Comparison of ENCODE assay signal across 17 cellular contexts in the genomic region with DNA sequence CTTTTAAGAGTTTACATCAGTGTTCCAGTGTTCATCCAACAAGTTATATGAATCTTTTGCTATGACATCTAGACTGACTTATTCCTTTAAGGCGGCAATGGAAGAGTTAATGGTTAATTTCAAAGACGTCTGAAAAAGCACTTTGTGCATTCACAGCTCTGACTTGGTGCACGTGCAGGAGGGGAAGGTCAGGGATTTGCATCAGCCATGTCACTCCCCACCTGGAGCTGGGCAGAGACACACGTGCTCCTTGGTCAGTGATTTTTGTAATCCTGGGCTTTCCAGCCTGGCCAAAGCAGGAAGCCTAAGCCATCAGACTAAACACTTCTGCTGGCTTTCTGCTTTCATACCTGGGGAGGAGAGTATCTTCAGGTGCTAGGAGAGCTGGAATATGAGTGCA.
DNase-seq lines count a peak whose midpoint lies in the region; ATAC-seq, FAIRE-seq and TF ChIP-seq lines count a peak whose summit lies in the region.
"Had no signal": no experiment of that assay in that cellular context is flagged by ENCODE, and none has a peak within 500 bp of the region (broad histone marks: within the 10 kb centered on the region; RNA-seq: fewer than 3 reads in every experiment).

No MANE protein-coding gene starts in this region.

- H2BK120ac ChIP-seq in IMR-90 (ENCODE audit: low read depth, low read length) (no peak overlapping the region), mesenchymal stem cell (ENCODE audit: low read depth, low read length) (no peak overlapping the region)

- H4K8ac ChIP-seq in IMR-90 (ENCODE audit: low read depth in 2 of 2, low read length in 2 of 2) (no peak overlapping the region), mesenchymal stem cell (ENCODE audit: low read length) (no peak overlapping the region)

- no peaks in the 10 kb centered on the region for H3K27me3 Mint-ChIP-seq in activated CD8-positive, alpha-beta T cell treated with anti-CD3 and anti-CD28 coated beads, Interleukin-2, amount 10 ng/mL, durations not matched to agents 7 days and 5 days (ENCODE audit: low read depth)
- H3K27me3 Mint-ChIP-seq: CD4-positive, alpha-beta memory T cell had no signal

- peaks cover 6% of the 10 kb centered on the region; the same call in 1 of the 2 replicates for H4K20me1 ChIP-seq in IMR-90 (ENCODE audit: insufficient read depth, low read length)
- no peaks in the 10 kb centered on the region for H4K20me1 ChIP-seq in OCI-LY1 (ENCODE audit: insufficient read depth, low read length)

- H3K9ac ChIP-seq in IMR-90 (ENCODE audit: low read depth, low read length) (no peak overlapping the region), OCI-LY1 (ENCODE audit: low read length) (no peak overlapping the region), mesenchymal stem cell (ENCODE audit: low read length) (no peak overlapping the region)

- in situ Hi-C loops in IMR-90 (cut with MboI; ENCODE audit: low sequenced_read_pairs), result no loop called here

- no peak overlapping the region for H2BK20ac ChIP-seq in IMR-90 (ENCODE audit: low read depth, low read length)

- H3K56ac ChIP-seq in IMR-90 (ENCODE audit: extremely low read depth, insufficient read depth, low read length), result no peak overlapping the region

- H3K27ac ChIP-seq in IMR-90 (ENCODE audit: insufficient read depth, low read length) (no peak overlapping the region), OCI-LY1 (ENCODE audit: low read depth, low read length, poor library complexity, severe bottlenecking) (peak overlapping the region; percentile 50), mesenchymal stem cell (ENCODE audit: low read length, poor library complexity, severe bottlenecking) (no peak overlapping the region)
- H3K27ac ChIP-seq: A549, C4-2B, HL-60 had no signal

- no peaks in the 10 kb centered on the region for H3K9me3 Mint-ChIP-seq in activated CD8-positive, alpha-beta T cell treated with anti-CD3 and anti-CD28 coated beads, Interleukin-2, amount 10 ng/mL, durations not matched to agents 7 days and 5 days (ENCODE audit: insufficient read depth)

- TF ChIP-seq CTCF in IMR-90 (conservative IDR thresholded peaks at IDR 0.05; ENCODE audit: low read depth, low read length), result no peak
- TF ChIP-seq CTCF in OCI-LY1 (IDR thresholded peaks at IDR 0.05; ENCODE audit: low read length), result no peak
- no peak for TF ChIP-seq CTCF in bronchial epithelial cell (IDR thresholded peaks at IDR 0.05; ENCODE audit: insufficient read depth, low read length, severe bottlenecking)

- H3K14ac ChIP-seq in IMR-90 (replicated peaks; ENCODE audit: low read depth, low read length), result no peak overlapping the region
- no peak overlapping the region for H3K14ac ChIP-seq in mesenchymal stem cell (ENCODE audit: low read length in 2 of 2)

- peaks cover 21% of the 10 kb centered on the region for H3K4me1 Mint-ChIP-seq in activated CD8-positive, alpha-beta T cell treated with anti-CD3 and anti-CD28 coated beads, Interleukin-2, amount 10 ng/mL, durations not matched to agents 7 days and 5 days (ENCODE audit: low read depth)
- H3K4me1 Mint-ChIP-seq: CD4-positive, alpha-beta memory T cell had no signal

- no peak overlapping the region for H4K91ac ChIP-seq in IMR-90 (ENCODE audit: insufficient read depth, low read depth, low read length)
- H4K91ac ChIP-seq in mesenchymal stem cell (ENCODE audit: low read length), result no peak overlapping the region

- H3K4ac ChIP-seq in IMR-90 (ENCODE audit: low read depth, low read length), result no peak overlapping the region
- H3K4ac ChIP-seq in mesenchymal stem cell (ENCODE audit: low read depth in 1 of 2, low read length in 2 of 2), result no peak overlapping the region

- peak; percentile 23 for DNase-seq in IMR-90
- DNase-seq in bronchial epithelial cell (ENCODE audit: low read depth), result no peak
- DNase-seq in mesenchymal stem cell, result peak; percentile 42
- DNase-seq in COLO668 (lab: John Stamatoyannopoulos, UW; ENCODE audit: unreplicated experiment), result no peak
- DNase-seq in activated CD8-positive, alpha-beta T cell treated with anti-CD3 and anti-CD28 coated beads, Interleukin-2, amount 10 ng/mL, durations not matched to agents 7 days and 5 days, result no peak
- no peak for DNase-seq in cerebellar cortex (ENCODE audit: low spot score)
- DNase-seq: BE2C; CD4-positive, alpha-beta memory T cell; COR-L47; DND-41; GDM1; HCEC 1CT; HFFc6 had no signal

- no peaks in the 10 kb centered on the region for H3K9me2 ChIP-seq in OCI-LY1 (ENCODE audit: low read depth, low read length)

- H3K4me3 ChIP-seq in IMR-90 (ENCODE audit: insufficient read depth, low read depth, low read length) (no peak overlapping the region), OCI-LY1 (ENCODE audit: low read depth, low read length, poor library complexity, severe bottlenecking) (no peak overlapping the region), bronchial epithelial cell (ENCODE audit: low read depth, low read length) (no peak overlapping the region), mesenchymal stem cell (ENCODE audit: insufficient read depth in 1 of 2, low read depth in 1 of 2, low read length in 2 of 2) (no peak overlapping the region)
- H3K4me3 ChIP-seq: A549 had no signal

- no peak overlapping the region for H2BK12ac ChIP-seq in mesenchymal stem cell (ENCODE audit: low read length in 2 of 2)

- no peak for ATAC-seq in IMR-90 (ENCODE audit: low read depth)
- ATAC-seq in activated CD8-positive, alpha-beta T cell treated with anti-CD3 and anti-CD28 coated beads, Interleukin-2, amount 10 ng/mL, durations not matched to agents 7 days and 5 days, result no peak
- ATAC-seq: A549 had no signal

- no peak overlapping the region for H3K27ac Mint-ChIP-seq in activated CD8-positive, alpha-beta T cell treated with anti-CD3 and anti-CD28 coated beads, Interleukin-2, amount 10 ng/mL, durations not matched to agents 7 days and 5 days
- H3K27ac Mint-ChIP-seq: CD4-positive, alpha-beta memory T cell; HFFc6 had no signal

- TF ChIP-seq RAD21 in IMR-90 (IDR thresholded peaks at IDR 0.05; ENCODE audit: low read length), result no peak

- H3K4me2 ChIP-seq in IMR-90 (ENCODE audit: low read depth, low read length), result no peak overlapping the region
- H3K4me2 ChIP-seq in OCI-LY1 (ENCODE audit: low read length), result no peak overlapping the region
- H3K4me2 ChIP-seq in mesenchymal stem cell (ENCODE audit: low read length, poor library complexity, severe bottlenecking), result no peak overlapping the region
- H3K4me2 ChIP-seq: A549 had no signal

- CTCF ChIA-PET in IMR-90 (lab: Yijun Ruan, JAX), result no interaction called here
- CTCF ChIA-PET in activated CD8-positive, alpha-beta T cell treated with anti-CD3 and anti-CD28 coated beads, Interleukin-2, amount 10 ng/mL, durations not matched to agents 7 days and 5 days (lab: Charles Lee), result no interaction called here

- H2AK9ac ChIP-seq in IMR-90 (replicated peaks; ENCODE audit: low read depth, low read length, poor library complexity), result no peak overlapping the region

- H2AK5ac ChIP-seq in IMR-90 (ENCODE audit: low read depth, low read length), result no peak overlapping the region
- no peak overlapping the region for H2AK5ac ChIP-seq in mesenchymal stem cell (ENCODE audit: low read length, severe bottlenecking)

- H3K9me1 ChIP-seq in IMR-90 (ENCODE audit: insufficient read depth, low read length), result peaks cover 12% of the 10 kb centered on the region

- H3K36me3 ChIP-seq in IMR-90 (ENCODE audit: control insufficient read depth, insufficient read depth, low read length) (no peaks in the 10 kb centered on the region; the same call in 1 of the 2 replicates), OCI-LY1 (ENCODE audit: insufficient read depth, low read length) (0 out of 2 replicates have a peak, but pooled peaks cover 3% of the 10 kb centered on the region), bronchial epithelial cell (ENCODE audit: control insufficient read depth, insufficient read depth, low read length) (no peaks in the 10 kb centered on the region), mesenchymal stem cell (ENCODE audit: control insufficient read depth in 1 of 2, insufficient read depth in 2 of 2, low read depth in 1 of 2, low read length in 2 of 2) (peaks cover 3 to 11% of the 10 kb centered on the region in 2 experiments)
- H3K36me3 ChIP-seq: BE2C had no signal

- H3F3A ChIP-seq in OCI-LY1 (ENCODE audit: insufficient read depth, low read length), result no peaks in the 10 kb centered on the region

- H3K9me3 ChIP-seq in IMR-90 (ENCODE audit: control insufficient read depth, insufficient read depth, low read length) (peaks cover 3% of the 10 kb centered on the region; the same call in 1 of the 2 replicates), OCI-LY1 (ENCODE audit: low read length) (0 out of 2 replicates have a peak, but pooled peaks cover 1% of the 10 kb centered on the region), mesenchymal stem cell (ENCODE audit: control insufficient read depth, low read length) (peaks cover 3% of the 10 kb centered on the region)
- H3K9me3 ChIP-seq: BE2C had no signal

- H3K4me3 Mint-ChIP-seq in activated CD8-positive, alpha-beta T cell treated with anti-CD3 and anti-CD28 coated beads, Interleukin-2, amount 10 ng/mL, durations not matched to agents 7 days and 5 days, result no peak overlapping the region
- H3K4me3 Mint-ChIP-seq: CD4-positive, alpha-beta memory T cell; HFFc6 had no signal

- H3K23ac ChIP-seq in IMR-90 (ENCODE audit: low read depth, low read length), result no peak overlapping the region
- H3K23ac ChIP-seq in mesenchymal stem cell (ENCODE audit: low read length in 2 of 2), result no peak overlapping the region

- TF ChIP-seq POLR2A in IMR-90 (IDR thresholded peaks at IDR 0.05; ENCODE audit: low read depth, low read length), result no peak

- H3K27me3 ChIP-seq in IMR-90 (ENCODE audit: control insufficient read depth, insufficient read depth, low read length) (no peaks in the 10 kb centered on the region), OCI-LY1 (ENCODE audit: insufficient read depth, low read length) (no peaks in the 10 kb centered on the region), bronchial epithelial cell (ENCODE audit: control insufficient read depth, insufficient read depth, low read length) (no peaks in the 10 kb centered on the region), mesenchymal stem cell (ENCODE audit: control insufficient read depth in 1 of 2, insufficient read depth in 1 of 2, low read length in 2 of 2) (no peaks in the 10 kb centered on the region)
- H3K27me3 ChIP-seq: BE2C had no signal

- intact Hi-C loops in IMR-90 (cut with micrococcal nuclease), result no loop called here

- BruUV-seq in IMR-90 (replicated peaks; lab: Mats Ljungman, UMichigan), result no TSS peak

- no peak overlapping the region for H2BK15ac ChIP-seq in IMR-90 (ENCODE audit: low read depth, low read length)
- H2BK15ac ChIP-seq in mesenchymal stem cell (ENCODE audit: low read depth, poor library complexity, severe bottlenecking), result no peak overlapping the region

- dilution Hi-C loops in IMR-90 (cut with HindIII; ENCODE audit: low sequenced_read_pairs, unreplicated experiment), result no loop called here

- peaks cover 11 to 39% of the 10 kb centered on the region in 2 experiments for H3K79me1 ChIP-seq in IMR-90 (ENCODE audit: low read depth in 1 of 2, low read length in 2 of 2)
- peaks cover 38% of the 10 kb centered on the region for H3K79me1 ChIP-seq in mesenchymal stem cell (replicated peaks; ENCODE audit: low read length, poor library complexity, severe bottlenecking)

- no peak overlapping the region for H4K5ac ChIP-seq in IMR-90 (ENCODE audit: low read depth, low read length)

- H3K18ac ChIP-seq in IMR-90 (ENCODE audit: low read depth, low read length), result no peak overlapping the region
- H3K18ac ChIP-seq in mesenchymal stem cell (ENCODE audit: low read depth in 1 of 2, low read length in 2 of 2), result no peak overlapping the region

- no peak overlapping the region for H2AFZ ChIP-seq in IMR-90 (replicated peaks; ENCODE audit: low read length, poor library complexity)
- H2AFZ ChIP-seq in OCI-LY1 (ENCODE audit: low read length), result no peak overlapping the region
- H2AFZ ChIP-seq in mesenchymal stem cell (ENCODE audit: low read depth, low read length), result no peak overlapping the region

- peak; percentile 62 for FAIRE-seq in bronchial epithelial cell (lab: Jason Lieb, UNC)
- FAIRE-seq: A549 had no signal

- H3K4me1 ChIP-seq in IMR-90 (ENCODE audit: control insufficient read depth, insufficient read depth, low read length), result peaks cover 7% of the 10 kb centered on the region
- peaks cover 28% of the 10 kb centered on the region for H3K4me1 ChIP-seq in OCI-LY1 (ENCODE audit: insufficient read depth, low read length, severe bottlenecking)
- H3K4me1 ChIP-seq in mesenchymal stem cell (ENCODE audit: control insufficient read depth, insufficient read depth, low read depth, low read length), result peaks cover 6% of the 10 kb centered on the region
- H3K4me1 ChIP-seq: A549, BE2C had no signal

- POLR2A ChIA-PET in IMR-90 (lab: Charles Lee; ENCODE audit: unreplicated experiment), result no interaction called here
- POLR2A ChIA-PET in activated CD8-positive, alpha-beta T cell treated with anti-CD3 and anti-CD28 coated beads, Interleukin-2, amount 10 ng/mL, durations not matched to agents 7 days and 5 days (lab: Charles Lee), result no interaction called here

- H3K36me3 Mint-ChIP-seq in activated CD8-positive, alpha-beta T cell treated with anti-CD3 and anti-CD28 coated beads, Interleukin-2, amount 10 ng/mL, durations not matched to agents 7 days and 5 days (ENCODE audit: low read depth), result peaks cover 10% of the 10 kb centered on the region

- H2BK5ac ChIP-seq in IMR-90 (ENCODE audit: low read depth, low read length, poor library complexity, severe bottlenecking), result no peak overlapping the region
- no peak overlapping the region for H2BK5ac ChIP-seq in mesenchymal stem cell (ENCODE audit: low read depth, low read length, poor library complexity, severe bottlenecking)

- 57% methylated on average over 3 of the region's 4 CpGs; no CpG with 5 or more reads in 1 of the 2 experiments for WGBS in IMR-90 (ENCODE audit: extremely low coverage in 2 of 2, insufficient read length in 1 of 2), 2 experiments
- 62% methylated on average over 4 of the region's 4 CpGs for WGBS in mesenchymal stem cell

- H3K79me2 ChIP-seq in OCI-LY1 (ENCODE audit: insufficient read depth, low read length), result no peaks in the 10 kb centered on the region

Comparison
In these comparisons a context has a peak if more than half of its experiments do, and no peak if none do; other contexts are left out.
1. DNase-seq: peak in IMR-90 (single experiment) and mesenchymal stem cell (single experiment); none in bronchial epithelial cell (single experiment), COLO668 (single experiment), activated CD8-positive, alpha-beta T cell treated with anti-CD3 and anti-CD28 coated beads, Interleukin-2, amount 10 ng/mL, durations not matched to agents 7 days and 5 days (single experiment) and cerebellar cortex (single experiment).